In genomic region chr18:2050702-2051201, GRCh38 we compare ENCODE assay signal across 18 cellular contexts.
A peak's percentile ranks its signal among the peaks of the same experiment; 100 is the strongest.
DNase-seq lines count a peak whose midpoint lies in the region; FAIRE-seq and TF ChIP-seq lines count a peak whose summit lies in the region.
"Had no signal": no experiment of that assay in that cellular context is flagged by ENCODE, and none has a peak within 500 bp of the region (broad histone marks: within the 10 kb centered on the region; RNA-seq: fewer than 3 reads in every experiment).

No MANE protein-coding gene starts in this region.

- TF ChIP-seq POLR2A in GM12891 (IDR thresholded peaks at IDR 0.05; ENCODE audit: low read depth, low read length), result no peak

- no peak for FAIRE-seq in GM12891 (lab: Jason Lieb, UNC)
- FAIRE-seq: kidney had no signal

- no peaks in the 10 kb centered on the region for H3K36me3 ChIP-seq in kidney epithelial cell (ENCODE audit: control insufficient read depth, insufficient read depth, low read length)
- H3K36me3 ChIP-seq: ovary had no signal

- H3K4me3 ChIP-seq in kidney epithelial cell (ENCODE audit: low read depth, low read length), result no peak overlapping the region
- H3K4me3 ChIP-seq: ovary had no signal

- DNase-seq in DMS53 (lab: John Stamatoyannopoulos, UW) (peak; percentile 92), HT1080 (ENCODE audit: low read depth) (peak; percentile 66), RPMI7951 (ENCODE audit: low read depth) (peak; percentile 43), kidney epithelial cell (ENCODE audit: low read depth) (peak; percentile 63), NCI-H446 treated with DMSO at 0.1 percent for 48 hours (lab: John Stamatoyannopoulos, UW) (no peak), COLO829 (ENCODE audit: low spot score) (no peak), GM12891 (ENCODE audit: insufficient read length, low spot score) (no peak)
- no peak for DNase-seq in stimulated activated CD4-positive, alpha-beta T cell treated with anti-CD3 and anti-CD28 coated beads, Interleukin-2, amount 100 ng/mL, for 24 hours
- DNase-seq: activated CD4-positive, CD25-positive, alpha-beta regulatory T cell treated with anti-CD3 and anti-CD28 coated beads, Interleukin-2, amount 50 U/mL, for 72 hours; effector memory CD4-positive, alpha-beta T cell; GOT3; kidney; NCI-H1436 treated with DMSO at 0.1 percent for 48 hours; NCI-H510A treated with DMSO at 0.1 percent for 48 hours; ovary; RPMI8226; stimulated activated naive CD8-positive, alpha-beta T cell treated with anti-CD3 and anti-CD28 coated beads, Interleukin-15, amount 100 ng/mL, for 72 hours; T-helper 17 cell had no signal

- H3K27me3 ChIP-seq in kidney epithelial cell (ENCODE audit: control insufficient read depth, insufficient read depth, low read length), result no peaks in the 10 kb centered on the region
- H3K27me3 ChIP-seq: ovary had no signal

- TF ChIP-seq CTCF in kidney epithelial cell (IDR thresholded peaks at IDR 0.05; ENCODE audit: insufficient read depth, low read length, poor library complexity, severe bottlenecking), result no peak

TF ChIP-seq in GM12891, 5 proteins besides CTCF, POLR2A, EP300 and RAD21:
- TF ChIP-seq PAX5 (IDR thresholded peaks at IDR 0.05; ENCODE audit: insufficient read depth, low read length, severe bottlenecking) (no peak), TAF1 (IDR thresholded peaks at IDR 0.05; ENCODE audit: low read depth, low read length) (no peak), SPI1 (IDR thresholded peaks at IDR 0.05; ENCODE audit: low read depth, low read length) (no peak), POU2F2 (IDR thresholded peaks at IDR 0.05; ENCODE audit: low read depth, low read length) (no peak), POLR2AphosphoS5 (IDR thresholded peaks at IDR 0.05; ENCODE audit: low read depth, low read length) (no peak)

Comparison
In these comparisons a context has a peak if more than half of its experiments do, and no peak if none do; other contexts are left out.
1. DNase-seq: peak in DMS53 (single experiment), HT1080 (single experiment), RPMI7951 (single experiment) and kidney epithelial cell (single experiment); none in NCI-H446 treated with DMSO at 0.1 percent for 48 hours (single experiment), stimulated activated CD4-positive, alpha-beta T cell treated with anti-CD3 and anti-CD28 coated beads, Interleukin-2, amount 100 ng/mL, for 24 hours (0 of 2), COLO829 (single experiment) and GM12891 (single experiment).